Comparison of ENCODE assay signal across 26 cellular contexts in the genomic region with DNA sequence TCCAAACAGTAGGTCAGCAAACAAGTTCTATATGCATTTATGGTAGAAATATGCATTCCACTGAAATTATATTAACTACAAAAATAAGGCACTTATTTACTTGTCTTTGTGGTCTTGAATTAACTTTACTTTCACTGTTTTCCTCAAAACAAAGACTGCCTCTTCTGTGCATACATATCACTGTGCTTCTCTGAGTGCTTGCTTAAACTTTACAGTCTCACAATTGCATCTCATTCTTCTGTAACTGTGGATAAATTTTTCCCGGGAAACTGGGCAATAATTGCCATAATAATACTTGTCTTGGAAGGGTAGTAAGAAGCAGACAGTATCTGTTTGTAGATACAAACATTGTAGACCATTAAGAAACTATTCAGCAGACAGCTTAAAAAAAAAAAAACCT. TPM values are rescaled to one million over a fixed set of nuclear protein-coding genes. Genes with fewer than 3 reads are reported as not detected.
DNase-seq lines count a peak whose midpoint lies in the region; ATAC-seq and TF ChIP-seq lines count a peak whose summit lies in the region.
"Had no signal": no experiment of that assay in that cellular context is flagged by ENCODE, and none has a peak within 500 bp of the region (broad histone marks: within the 10 kb centered on the region; RNA-seq: fewer than 3 reads in every experiment).

No MANE protein-coding gene starts in this region.

- no peak overlapping the region for H3K4me3 Mint-ChIP-seq in nephron
- H3K4me3 Mint-ChIP-seq: activated CD4-positive, alpha-beta T cell treated with anti-CD3 and anti-CD28 coated beads, Interleukin-2, amount 10 ng/mL, durations not matched to agents 24 days and 14 days; activated T-cell treated with anti-CD3 and anti-CD28 coated beads, Interleukin-2, amount 50 U/mL, for 24 hours; CD8-positive, alpha-beta T cell; neural progenitor cell; type B pancreatic cell had no signal

- no peaks in the 10 kb centered on the region for H3K9me3 Mint-ChIP-seq in nephron
- H3K9me3 Mint-ChIP-seq: activated CD4-positive, alpha-beta T cell treated with anti-CD3 and anti-CD28 coated beads, Interleukin-2, amount 10 ng/mL, durations not matched to agents 24 days and 14 days; activated T-cell treated with anti-CD3 and anti-CD28 coated beads, Interleukin-2, amount 50 U/mL, for 24 hours; CD8-positive, alpha-beta T cell; neural progenitor cell; type B pancreatic cell had no signal

- intact Hi-C loops in heart right ventricle (cut with DNase I), result loop anchor here in 1 of 10 donors (5.0 kb wide), 1 partner anchor 35 kb away; no protein-coding TSS in a partner anchor
- intact Hi-C loops in Right ventricle myocardium superior (cut with DNase I), result no loop called here
- intact Hi-C loops in esophagus muscularis mucosa (cut with DNase I), result no loop called here

- no peak for TF ChIP-seq POLR2A in esophagus muscularis mucosa (IDR thresholded peaks at IDR 0.05; ENCODE audit: low read depth)

- no peak for ATAC-seq in heart right ventricle
- ATAC-seq in Right ventricle myocardium superior (ENCODE audit: poor library complexity), result no peak
- no peak for ATAC-seq in thoracic aorta (ENCODE audit: insufficient number of reproducible peaks, low FRiP score, low read depth)
- ATAC-seq in HG03095 (IDR thresholded peaks at IDR 0.05; ENCODE audit: unreplicated experiment), result no peak
- ATAC-seq: CD8-positive, alpha-beta T cell; foreskin keratinocyte; stimulated activated naive CD8-positive, alpha-beta T cell treated with anti-CD3 and anti-CD28 coated beads, Interleukin-15, Interleukin-2, amounts not matched to agents 100 U/mL and 50 U/mL, for 24 hours had no signal

- no peaks in the 10 kb centered on the region for H3K27me3 Mint-ChIP-seq in nephron (ENCODE audit: low read depth)
- H3K27me3 Mint-ChIP-seq: type B pancreatic cell had no signal

- peak overlapping the region in 2 of 3 experiments; percentile 4 to 63 for H3K27ac Mint-ChIP-seq in nephron
- H3K27ac Mint-ChIP-seq: activated CD4-positive, alpha-beta T cell treated with anti-CD3 and anti-CD28 coated beads, Interleukin-2, amount 10 ng/mL, durations not matched to agents 24 days and 14 days; activated T-cell treated with anti-CD3 and anti-CD28 coated beads, Interleukin-2, amount 50 U/mL, for 24 hours; CD8-positive, alpha-beta T cell; neural progenitor cell; type B pancreatic cell had no signal

- no peak for TF ChIP-seq EP300 in esophagus muscularis mucosa (IDR thresholded peaks at IDR 0.05)

- H3K36me3 Mint-ChIP-seq in nephron (ENCODE audit: low read depth), result peaks cover 61% of the 10 kb centered on the region
- H3K36me3 Mint-ChIP-seq: CD8-positive, alpha-beta T cell had no signal

- peaks cover 0 to 90% (median 45%) of the 10 kb centered on the region in 9 donors for H3K4me1 ChIP-seq in heart right ventricle
- H3K4me1 ChIP-seq in esophagus muscularis mucosa, result peaks cover 17 to 55% (median 52%) of the 10 kb centered on the region in 4 donors
- H3K4me1 ChIP-seq in thoracic aorta (ENCODE audit: control insufficient read depth in 1 of 2, low read depth in 2 of 2), result peaks cover 11 to 86% of the 10 kb centered on the region in 2 donors
- H3K4me1 ChIP-seq: parathyroid adenoma, right lobe of liver had no signal

- 41 to 60% methylated on average over 1 of the region's 1 CpG for WGBS in heart right ventricle, 2 donors
- WGBS in esophagus muscularis mucosa, result 30% methylated on average over 1 of the region's 1 CpG

- peaks cover 36% of the 10 kb centered on the region for H3K4me1 Mint-ChIP-seq in nephron

- no peak for TF ChIP-seq CTCF in heart right ventricle (IDR thresholded peaks at IDR 0.05)
- no peak for TF ChIP-seq CTCF in esophagus muscularis mucosa (IDR thresholded peaks at IDR 0.05)
- TF ChIP-seq CTCF in nephron (IDR thresholded peaks at IDR 0.05; ENCODE audit: unreplicated experiment in 3 of 3), result no peak
- TF ChIP-seq CTCF in thoracic aorta (IDR thresholded peaks at IDR 0.05), result no peak

- H3K9me3 ChIP-seq in heart right ventricle (no peaks in the 10 kb centered on the region), esophagus muscularis mucosa (no peaks in the 10 kb centered on the region), thoracic aorta (no peaks in the 10 kb centered on the region)
- H3K9me3 ChIP-seq: right lobe of liver had no signal

- H3K27ac ChIP-seq in heart right ventricle (peak overlapping the region in 8 of 10 donors; percentile 64 to 89 (median 69)), esophagus muscularis mucosa (replicated peaks in 1 of 4) (peak overlapping the region; percentile 56 to 74 (median 65)), thoracic aorta (peak overlapping the region; percentile 37 to 71)
- H3K27ac ChIP-seq: PC-9, right lobe of liver, VCaP had no signal

- no peak overlapping the region for H3K4me3 ChIP-seq in heart right ventricle
- no peak overlapping the region for H3K4me3 ChIP-seq in esophagus muscularis mucosa
- no peak overlapping the region for H3K4me3 ChIP-seq in thoracic aorta
- H3K4me3 ChIP-seq: neural progenitor cell, PC-9, right lobe of liver had no signal

- H3K36me3 ChIP-seq in heart right ventricle (peaks cover 0 to 36% (median 13%) of the 10 kb centered on the region in 9 donors), esophagus muscularis mucosa (peaks cover 0 to 26% (median 16%) of the 10 kb centered on the region in 4 donors), thoracic aorta (no peaks in the 10 kb centered on the region)
- H3K36me3 ChIP-seq: right lobe of liver had no signal

- H3K27me3 ChIP-seq in heart right ventricle (peaks cover 0 to 23% (median 0%) of the 10 kb centered on the region in 7 donors), esophagus muscularis mucosa (no peaks in the 10 kb centered on the region), thoracic aorta (replicated peaks; ENCODE audit: insufficient read depth) (no peaks in the 10 kb centered on the region)
- H3K27me3 ChIP-seq: foreskin keratinocyte, neural progenitor cell, right lobe of liver had no signal

- no peak for DNase-seq in heart right ventricle
- no peak for DNase-seq in Right ventricle myocardium superior
- DNase-seq in esophagus muscularis mucosa (ENCODE audit: extremely low spot score), result no peak
- no peak for DNase-seq in thoracic aorta (ENCODE audit: low spot score)
- no peak for DNase-seq in NCI-H128 (lab: John Stamatoyannopoulos, UW; ENCODE audit: unreplicated experiment)
- no peak for DNase-seq in stimulated activated CD4-positive, alpha-beta T cell treated with anti-CD3 and anti-CD28 coated beads, Interleukin-12 subunit alpha, Interleukin-12 subunit beta, amount 100 ng/mL, for 4 hours
- DNase-seq: activated CD4-positive, alpha-beta T cell treated with anti-CD3 and anti-CD28 coated beads, Interleukin-2, amount 10 ng/mL, durations not matched to agents 24 days and 14 days; activated gamma-delta T cell treated with Interleukin-2 at 50 U/mL for 16 hours; activated T-cell treated with anti-CD3 and anti-CD28 coated beads, Interleukin-2, amount 50 U/mL, for 24 hours; AML-193; CD8-positive, alpha-beta T cell; effector memory CD4-positive, alpha-beta T cell; foreskin keratinocyte; Kasumi-1; NCI-H524 treated with DMSO at 0.1 percent for 48 hours; NK-92 treated with Interleukin-12 subunit alpha and Interleukin-12 subunit beta, amount 100 ng/mL, for 24 hours; PC-9; right lobe of liver; SHP77 treated with DMSO at 0.1 percent for 48 hours; stimulated activated naive CD8-positive, alpha-beta T cell treated with anti-CD3 and anti-CD28 coated beads, Interleukin-15, Interleukin-2, amounts not matched to agents 100 U/mL and 50 U/mL, for 24 hours had no signal

RNA-seq across cellular contexts. Expression of a gene that starts 38.4 kb away (rescaled TPM):
- 10 to 100 TPM in 9 of 10 donors, 1 to 10 TPM in 1; 9.7 to 21.1 (median 14.8) TPM for total RNA-seq in heart right ventricle
- polyA plus RNA-seq in heart right ventricle, result 10 to 100 TPM; 11.8 to 14.1 TPM
- 8.4 TPM for total RNA-seq in Right ventricle myocardium superior
- total RNA-seq in esophagus muscularis mucosa, result 10 to 100 TPM in 3 of 4 donors, 1 to 10 TPM in 1; 10.0 to 20.2 (median 17.5) TPM
- 10 to 100 TPM; 27.2 to 45.2 TPM for total RNA-seq in thoracic aorta
